In the genomic region with DNA sequence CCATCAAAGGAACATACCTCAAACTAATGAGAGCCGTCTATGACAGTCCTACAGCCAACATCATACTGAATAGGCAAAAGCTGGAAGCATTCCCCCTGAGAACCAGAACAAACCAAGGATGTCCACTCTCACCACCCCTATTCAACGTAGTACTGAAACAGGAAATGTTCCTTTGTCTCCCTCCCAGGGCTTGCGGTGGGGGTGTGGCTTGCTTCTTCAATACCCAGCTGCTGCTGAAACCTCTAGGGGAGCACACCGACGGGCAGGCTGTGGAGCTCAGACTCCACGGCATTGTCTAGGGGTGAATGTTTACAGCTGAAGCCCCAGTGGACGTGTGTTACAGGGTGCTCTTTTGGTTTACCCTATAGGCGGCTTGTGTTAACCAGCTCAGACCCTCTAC, we compare ENCODE assay signal across 13 cellular contexts. TPM values are rescaled to one million over a fixed set of nuclear protein-coding genes. Genes with fewer than 3 reads are reported as not detected.
A peak's percentile ranks its signal among the peaks of the same experiment; 100 is the strongest.
DNase-seq lines count a peak whose midpoint lies in the region; ATAC-seq and TF ChIP-seq lines count a peak whose summit lies in the region.
"Had no signal": no experiment of that assay in that cellular context is flagged by ENCODE, and none has a peak within 500 bp of the region (broad histone marks: within the 10 kb centered on the region; RNA-seq: fewer than 3 reads in every experiment).

No MANE protein-coding gene starts in this region.

- 97% methylated on average over 8 of the region's 8 CpGs for WGBS in SK-N-SH (ENCODE audit: low lambda C conversion rate)

- no peak overlapping the region for H2AFZ ChIP-seq in SK-N-SH (ENCODE audit: low read depth)

- H3K36me3 ChIP-seq in right atrium auricular region (peaks cover 9% of the 10 kb centered on the region), SK-N-SH (replicated peaks in 1 of 2; ENCODE audit: control insufficient read depth in 1 of 2, insufficient read depth in 2 of 2, low read length in 1 of 2) (peaks cover 33 to 71% of the 10 kb centered on the region in 2 experiments)

- H3K27ac ChIP-seq in right atrium auricular region, result peak overlapping the region; percentile 19 to 31
- H3K27ac ChIP-seq in SK-N-SH (ENCODE audit: low read depth in 2 of 2, low read length in 1 of 2), result no peak overlapping the region
- H3K27ac ChIP-seq: epithelial cell of prostate had no signal

- CTCF ChIA-PET in SK-N-SH (lab: Yijun Ruan, JAX), result no interaction called here

- TF ChIP-seq EP300 in SK-N-SH (IDR thresholded peaks at IDR 0.05; ENCODE audit: borderline replicate concordance in 1 of 2, low read depth in 1 of 2, low read length in 1 of 2), result no peak

- no peak for TF ChIP-seq RAD21 in SK-N-SH (IDR thresholded peaks at IDR 0.05; ENCODE audit: low read length)

- H3K9me3 ChIP-seq in right atrium auricular region, result no peaks in the 10 kb centered on the region
- H3K9me3 ChIP-seq in SK-N-SH, result no peaks in the 10 kb centered on the region
- H3K9me3 ChIP-seq: MG63 had no signal

- H3K27me3 ChIP-seq in right atrium auricular region (no peaks in the 10 kb centered on the region), SK-N-SH (ENCODE audit: insufficient read depth) (no peaks in the 10 kb centered on the region)
- H3K27me3 ChIP-seq: MG63 had no signal

- TF ChIP-seq CTCF in right atrium auricular region (IDR thresholded peaks at IDR 0.05), result no peak
- TF ChIP-seq CTCF in SK-N-SH (IDR thresholded peaks at IDR 0.05), result no peak

- POLR2A ChIA-PET in SK-N-SH (lab: Yijun Ruan, JAX), result no interaction called here

- DNase-seq in DMS153 (lab: John Stamatoyannopoulos, UW), result peak; percentile 86
- DNase-seq in NCI-H146 treated with DMSO at 0.1 percent for 48 hours (lab: John Stamatoyannopoulos, UW; ENCODE audit: unreplicated experiment), result peak; percentile 8
- DNase-seq in right atrium auricular region (ENCODE audit: low spot score), result no peak
- DNase-seq in GOT3 (lab: John Stamatoyannopoulos, UW), result no peak
- DNase-seq in SK-N-SH, result no peak
- DNase-seq in central memory CD4-positive, alpha-beta T cell, result no peak
- DNase-seq in activated CD4-positive, alpha-beta T cell treated with anti-CD3 and anti-CD28 coated beads for 48 hours, result no peak
- DNase-seq: activated naive CD4-positive, alpha-beta T cell treated with anti-CD3 and anti-CD28 coated beads for 36 hours; hippocampal formation; MG63; NCI-H510A had no signal

- no peaks in the 10 kb centered on the region; the same call in 1 of the 2 replicates for H3K79me2 ChIP-seq in SK-N-SH (ENCODE audit: insufficient read depth)

- no peak overlapping the region for H3K9ac ChIP-seq in SK-N-SH

- peak; percentile 64 for ATAC-seq in GM21526 (IDR thresholded peaks at IDR 0.05; ENCODE audit: low FRiP score, unreplicated experiment)

- H3K4me1 ChIP-seq in right atrium auricular region (peaks cover 0 to 9% of the 10 kb centered on the region in 2 donors), SK-N-SH (ENCODE audit: control insufficient read depth in 1 of 2, insufficient read depth in 2 of 2, low read depth in 1 of 2, low read length in 1 of 2) (no peaks in the 10 kb centered on the region; a peak in 1 of 4 replicates)

- H3K4me2 ChIP-seq in SK-N-SH, result no peak overlapping the region

- H3F3A ChIP-seq in SK-N-SH (replicated peaks; ENCODE audit: insufficient read depth), result no peaks in the 10 kb centered on the region

- no peaks in the 10 kb centered on the region for H4K20me1 ChIP-seq in SK-N-SH (ENCODE audit: insufficient read depth)

- H3K9me2 ChIP-seq in SK-N-SH, result no peaks in the 10 kb centered on the region

- no peak overlapping the region for H3K4me3 ChIP-seq in right atrium auricular region
- H3K4me3 ChIP-seq in SK-N-SH (ENCODE audit: low read depth in 2 of 2, low read length in 1 of 2), result no peak overlapping the region
- H3K4me3 ChIP-seq: MG63 had no signal

TF ChIP-seq in SK-N-SH, 30 proteins besides CTCF, POLR2A, EP300 and RAD21:
- no peak for TF ChIP-seq RXRA (IDR thresholded peaks at IDR 0.05; ENCODE audit: borderline replicate concordance, low read depth)

RNA-seq across cellular contexts. Expression of a gene that starts 30.5 kb away (rescaled TPM):
- total RNA-seq in right atrium auricular region, result 10 to 100 TPM; 27.9 to 51.7 TPM
- polyA plus RNA-seq in SK-N-SH (2012; rRNA removed), result 0.23 and 0.37 TPM in 2 replicates
- polyA plus RNA-seq in SK-N-SH (2012; cell fraction: cytosol; rRNA removed), result 0.64 and 0.73 TPM in 2 replicates
- polyA plus RNA-seq in SK-N-SH (2012; cell fraction: nucleus; rRNA removed), result 0.06 and 0.25 TPM in 2 replicates
- total RNA-seq: activated naive CD4-positive, alpha-beta T cell treated with anti-CD3 and anti-CD28 coated beads for 36 hours had no signal

Comparison
In these comparisons a context has a peak if more than half of its experiments do, and no peak if none do; other contexts are left out.
1. DNase-seq: peak in DMS153 (single experiment) and NCI-H146 treated with DMSO at 0.1 percent for 48 hours (single experiment); none in right atrium auricular region (single experiment), GOT3 (single experiment), SK-N-SH (single experiment), central memory CD4-positive, alpha-beta T cell (single experiment) and activated CD4-positive, alpha-beta T cell treated with anti-CD3 and anti-CD28 coated beads for 48 hours (single experiment).
2. H3K27ac ChIP-seq: peak in right atrium auricular region (2 of 2); none in SK-N-SH (0 of 2).